ENCODE assay signal across 11 cellular contexts in genomic region chr5:8993031-8993430, GRCh38.
DNase-seq lines count a peak whose midpoint lies in the region; ATAC-seq and TF ChIP-seq lines count a peak whose summit lies in the region.
"Had no signal": no experiment of that assay in that cellular context is flagged by ENCODE, and none has a peak within 500 bp of the region (broad histone marks: within the 10 kb centered on the region; RNA-seq: fewer than 3 reads in every experiment).

No MANE protein-coding gene starts in this region.

- H3K27me3 Mint-ChIP-seq in naive thymus-derived CD8-positive, alpha-beta T cell, result no peaks in the 10 kb centered on the region
- H3K27me3 Mint-ChIP-seq: T-cell had no signal

- H3K27ac Mint-ChIP-seq in naive thymus-derived CD8-positive, alpha-beta T cell, result no peak overlapping the region
- H3K27ac Mint-ChIP-seq: T-cell had no signal

- peaks cover 0 to 19% (median 2%) of the 10 kb centered on the region in 9 donors for H3K9me3 Mint-ChIP-seq in naive thymus-derived CD8-positive, alpha-beta T cell

- H2AFZ ChIP-seq in GM23248, result no peak overlapping the region

- H3K4me1 Mint-ChIP-seq in naive thymus-derived CD8-positive, alpha-beta T cell, result no peaks in the 10 kb centered on the region
- H3K4me1 Mint-ChIP-seq: T-cell had no signal

- H3K4me3 ChIP-seq in BE2C (ENCODE audit: low read depth, low read length) (no peak overlapping the region), GM23248 (no peak overlapping the region), upper lobe of left lung (no peak overlapping the region)

- H3K27ac ChIP-seq in GM23248, result no peak overlapping the region
- H3K27ac ChIP-seq in upper lobe of left lung, result no peak overlapping the region

- H3K4me1 ChIP-seq in BE2C (no peaks in the 10 kb centered on the region), GM23248 (ENCODE audit: insufficient read depth) (no peaks in the 10 kb centered on the region), upper lobe of left lung (no peaks in the 10 kb centered on the region)

- H3K9me2 ChIP-seq in GM23248 (ENCODE audit: insufficient read depth), result no peaks in the 10 kb centered on the region

- H3K79me2 ChIP-seq in GM23248 (ENCODE audit: insufficient read depth), result no peaks in the 10 kb centered on the region

- H3K27me3 ChIP-seq in BE2C, result no peaks in the 10 kb centered on the region
- no peaks in the 10 kb centered on the region for H3K27me3 ChIP-seq in GM23248 (replicated peaks; ENCODE audit: insufficient read depth)
- H3K27me3 ChIP-seq in upper lobe of left lung, result no peaks in the 10 kb centered on the region

- no peak for TF ChIP-seq POLR2A in upper lobe of left lung (IDR thresholded peaks at IDR 0.05)

- no peak for TF ChIP-seq EP300 in upper lobe of left lung (IDR thresholded peaks at IDR 0.05)

- H3F3A ChIP-seq in GM23248 (ENCODE audit: insufficient read depth), result no peaks in the 10 kb centered on the region

- no peak for ATAC-seq in upper lobe of left lung (ENCODE audit: low FRiP score in 2 of 2)
- no peak for ATAC-seq in naive thymus-derived CD8-positive, alpha-beta T cell
- ATAC-seq: HCT116, T-cell had no signal

- no peak overlapping the region for H3K4me3 Mint-ChIP-seq in naive thymus-derived CD8-positive, alpha-beta T cell
- H3K4me3 Mint-ChIP-seq: T-cell had no signal

- H3K9ac ChIP-seq in GM23248, result no peak overlapping the region

- H3K9me3 ChIP-seq in BE2C (no peaks in the 10 kb centered on the region), GM23248 (ENCODE audit: low read depth) (no peaks in the 10 kb centered on the region), upper lobe of left lung (no peaks in the 10 kb centered on the region)

- TF ChIP-seq CTCF in BE2C (IDR thresholded peaks at IDR 0.05; ENCODE audit: low read depth, low read length) (peak; percentile 24), upper lobe of left lung (IDR thresholded peaks at IDR 0.05) (no peak)

- H3K36me3 ChIP-seq in BE2C (no peaks in the 10 kb centered on the region), GM23248 (ENCODE audit: low read depth) (no peaks in the 10 kb centered on the region), upper lobe of left lung (no peaks in the 10 kb centered on the region)

- no peaks in the 10 kb centered on the region for H3K36me3 Mint-ChIP-seq in naive thymus-derived CD8-positive, alpha-beta T cell
- H3K36me3 Mint-ChIP-seq: T-cell had no signal

- H4K20me1 ChIP-seq in GM23248 (ENCODE audit: insufficient read depth), result no peaks in the 10 kb centered on the region

- no peak for DNase-seq in BE2C
- peak; percentile 37 for DNase-seq in GM23248
- DNase-seq in RKO (ENCODE audit: low spot score), result peak; percentile 48
- peak; percentile 9 for DNase-seq in iPS DF 19.7 (ENCODE audit: low read depth, low spot score)
- DNase-seq in upper lobe of left lung, result no peak
- no peak for DNase-seq in naive thymus-derived CD8-positive, alpha-beta T cell
- DNase-seq in C1 segment of cervical spinal cord (lab: John Stamatoyannopoulos, UW), result no peak
- no peak for DNase-seq in effector CD4-positive, alpha-beta T cell
- DNase-seq: activated gamma-delta T cell, T-cell had no signal

- in situ Hi-C loops in GM23248 (cut with MboI), result no loop called here

- POLR2A ChIA-PET in naive thymus-derived CD8-positive, alpha-beta T cell (lab: Charles Lee), result no interaction called here

- H3K4me2 ChIP-seq in GM23248 (ENCODE audit: unreplicated experiment), result no peak overlapping the region

Comparison
In these comparisons a context has a peak if more than half of its experiments do, and no peak if none do; other contexts are left out.
1. DNase-seq: peak in GM23248 (single experiment), RKO (single experiment) and iPS DF 19.7 (single experiment); none in BE2C (single experiment), upper lobe of left lung (0 of 2), naive thymus-derived CD8-positive, alpha-beta T cell (0 of 10), C1 segment of cervical spinal cord (0 of 14) and effector CD4-positive, alpha-beta T cell (single experiment).